In the genomic region with DNA sequence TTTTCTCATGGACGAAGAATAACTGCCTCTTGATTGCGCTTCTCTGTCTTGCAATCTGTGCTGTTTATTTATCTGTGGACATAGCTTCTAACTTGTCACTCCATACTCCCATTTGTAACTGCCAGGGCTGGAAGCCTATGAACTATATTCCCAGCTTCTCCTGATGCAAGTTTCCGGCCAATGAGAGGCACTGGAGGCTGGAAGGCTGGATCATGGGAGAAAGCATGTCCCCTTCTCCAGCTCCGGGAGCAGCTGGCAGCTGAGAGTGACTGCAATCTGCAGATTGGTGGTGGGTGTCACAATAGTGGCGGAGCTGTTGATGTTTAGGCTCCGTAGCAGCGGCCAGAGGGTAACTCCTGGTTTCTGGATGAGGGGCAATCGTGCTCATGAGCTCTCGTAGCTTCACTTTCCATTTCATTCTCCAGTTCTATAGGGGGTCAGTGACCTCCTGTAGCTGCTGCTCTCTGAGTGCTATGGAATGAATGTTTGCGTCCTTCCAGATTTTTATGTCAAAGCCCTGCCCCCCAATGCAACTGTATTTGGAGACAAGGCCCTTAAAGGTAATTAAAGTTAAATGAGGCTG, we compare ENCODE assay signal across 14 cellular contexts. TPM values are rescaled to one million over a fixed set of nuclear protein-coding genes. Genes with fewer than 3 reads are reported as not detected.
DNase-seq lines count a peak whose midpoint lies in the region; ATAC-seq and TF ChIP-seq lines count a peak whose summit lies in the region.
"Had no signal": no experiment of that assay in that cellular context is flagged by ENCODE, and none has a peak within 500 bp of the region (broad histone marks: within the 10 kb centered on the region; RNA-seq: fewer than 3 reads in every experiment).

No MANE protein-coding gene starts in this region.

- DNase-seq in HEK293T (ENCODE audit: extremely low spot score) (no peak), islet precursor cell (peak; percentile 34), progenitor cell of endocrine pancreas (ENCODE audit: low spot score, unreplicated experiment) (no peak), amniotic stem cell (lab: John Stamatoyannopoulos, UW) (no peak)
- DNase-seq: GM23248; NCI-H1105 treated with DMSO at 0.1 percent for 48 hours; NCI-H1694 treated with DMSO at 0.1 percent for 48 hours; NK-92 treated with Interleukin-12 subunit alpha and Interleukin-12 subunit beta, amount 100 ng/mL, for 24 hours; Peyer's patch had no signal

- H3K36me3 ChIP-seq in BLaER1 treated with 17β-estradiol and CSF1 and Interleukin-3, amounts not matched to agents 10 nM and 100 nM: no peaks in the 10 kb centered on the region
- H3K36me3 ChIP-seq: Peyer's patch had no signal

- peaks cover 0 to 30% (median 0%) of the 10 kb centered on the region in 11 experiments; a peak in 10 of 22 replicates for H3K27me3 ChIP-seq in BLaER1 treated with 17β-estradiol and CSF1 and Interleukin-3, amounts not matched to agents 10 nM and 100 nM
- H3K27me3 ChIP-seq: Peyer's patch had no signal

- peaks cover 54 to 94% (median 89%) of the 10 kb centered on the region in 10 experiments for H3K4me1 ChIP-seq in BLaER1 treated with 17β-estradiol and CSF1 and Interleukin-3, amounts not matched to agents 10 nM and 100 nM

- peak overlapping the region; percentile 60 for H3K27ac Mint-ChIP-seq in progenitor cell of endocrine pancreas

- H3K36me3 Mint-ChIP-seq in progenitor cell of endocrine pancreas (ENCODE audit: insufficient read depth): no peaks in the 10 kb centered on the region

- CTCF ChIA-PET in HEK293T (lab: Yijun Ruan, JAX): interaction anchor here (0.6 to 1.9 kb wide), 2 partner anchors 11 to 23 kb away, joined by 3 to 6 read pairs; no protein-coding TSS in a partner anchor

- no peak for TF ChIP-seq CTCF in progenitor cell of endocrine pancreas (IDR thresholded peaks at IDR 0.05; ENCODE audit: unreplicated experiment)

- H3K9ac ChIP-seq in BLaER1 treated with 17β-estradiol and CSF1 and Interleukin-3, amounts not matched to agents 10 nM and 100 nM: no peak overlapping the region
- H3K9ac ChIP-seq: GM23248 had no signal

- H3K4me2 ChIP-seq in BLaER1 treated with 17β-estradiol and CSF1 and Interleukin-3, amounts not matched to agents 10 nM and 100 nM: peak overlapping the region in 8 of 11 experiments; percentile 35 to 93 (median 84); a peak in 16 of 22 replicates

- H3K4me1 Mint-ChIP-seq in progenitor cell of endocrine pancreas (ENCODE audit: low read depth): peaks cover 14% of the 10 kb centered on the region

- peaks cover 5% of the 10 kb centered on the region for H3K27me3 Mint-ChIP-seq in progenitor cell of endocrine pancreas

- H4K20me1 ChIP-seq in BLaER1 treated with 17β-estradiol and CSF1 and Interleukin-3, amounts not matched to agents 10 nM and 100 nM: 0 out of 22 replicates have a peak, but pooled peaks cover 0 to 5% (median 0%) of the 10 kb centered on the region in 11 experiments

- no peak overlapping the region for H3K27ac ChIP-seq in BLaER1 treated with 17β-estradiol and CSF1 and Interleukin-3, amounts not matched to agents 10 nM and 100 nM
- H3K27ac ChIP-seq: C4-2B, GM23248, Peyer's patch had no signal

- no peak overlapping the region for H3K4me3 Mint-ChIP-seq in progenitor cell of endocrine pancreas (ENCODE audit: low read depth)

- H3K9me3 Mint-ChIP-seq in progenitor cell of endocrine pancreas (ENCODE audit: low read depth): no peaks in the 10 kb centered on the region

- H3K4me3 ChIP-seq in BLaER1 treated with 17β-estradiol and CSF1 and Interleukin-3, amounts not matched to agents 10 nM and 100 nM: no peak overlapping the region
- H3K4me3 ChIP-seq: GM23248, Peyer's patch had no signal

- H3K9me3 ChIP-seq in BLaER1 treated with 17β-estradiol and CSF1 and Interleukin-3, amounts not matched to agents 10 nM and 100 nM (replicated peaks in 1 of 11): peaks cover 0 to 5% (median under 1%) of the 10 kb centered on the region in 11 experiments; a peak in 5 of 22 replicates
- H3K9me3 ChIP-seq: Peyer's patch had no signal

- ATAC-seq in GM18858 (IDR thresholded peaks at IDR 0.05; ENCODE audit: unreplicated experiment) (no peak), GM19351 (IDR thresholded peaks at IDR 0.05; ENCODE audit: unreplicated experiment) (no peak)
- ATAC-seq: HCT116 had no signal

- POLR2A ChIA-PET in HEK293T (lab: Yijun Ruan, JAX): interaction anchor here (1.1 kb wide), 1 partner anchor 13 kb away, joined by 3 read pairs; no protein-coding TSS in a partner anchor

TF ChIP-seq in HEK293T, 16 proteins besides CTCF, POLR2A, EP300 and RAD21:
- TF ChIP-seq, protein P1, sequence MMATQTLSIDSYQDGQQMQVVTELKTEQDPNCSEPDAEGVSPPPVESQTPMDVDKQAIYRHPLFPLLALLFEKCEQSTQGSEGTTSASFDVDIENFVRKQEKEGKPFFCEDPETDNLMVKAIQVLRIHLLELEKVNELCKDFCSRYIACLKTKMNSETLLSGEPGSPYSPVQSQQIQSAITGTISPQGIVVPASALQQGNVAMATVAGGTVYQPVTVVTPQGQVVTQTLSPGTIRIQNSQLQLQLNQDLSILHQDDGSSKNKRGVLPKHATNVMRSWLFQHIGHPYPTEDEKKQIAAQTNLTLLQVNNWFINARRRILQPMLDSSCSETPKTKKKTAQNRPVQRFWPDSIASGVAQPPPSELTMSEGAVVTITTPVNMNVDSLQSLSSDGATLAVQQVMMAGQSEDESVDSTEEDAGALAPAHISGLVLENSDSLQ (IDR thresholded peaks at IDR 0.05): peak; percentile 66
- no peak for TF ChIP-seq NFRKB (IDR thresholded peaks at IDR 0.05)

RNA-seq across cellular contexts. Expression of a gene that starts 35.7 kb away (rescaled TPM):
- 1.8 and 3.6 TPM in 2 replicates for total RNA-seq in progenitor cell of endocrine pancreas
- total RNA-seq: GM23248 had no signal
